Comparison of ENCODE assay signal across 8 cellular contexts in the genomic region with DNA sequence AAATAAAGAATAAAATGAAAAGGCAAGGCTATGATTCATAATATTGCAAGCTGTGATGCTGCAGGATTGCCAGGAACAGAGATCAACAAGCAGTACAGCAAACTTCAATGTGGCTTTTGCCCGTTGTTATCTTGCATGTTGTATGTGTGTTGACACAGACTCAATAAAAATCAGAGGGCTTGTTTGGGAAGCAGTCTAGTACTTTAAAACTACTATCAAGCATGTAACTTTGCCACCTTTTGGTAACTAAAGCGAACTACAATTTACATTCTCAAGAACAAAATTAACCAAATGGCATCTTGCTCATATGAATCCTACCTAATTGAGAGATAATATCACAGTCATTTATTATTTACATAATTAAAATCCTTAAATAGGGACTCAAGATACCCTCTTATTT.
DNase-seq lines count a peak whose midpoint lies in the region; ATAC-seq and TF ChIP-seq lines count a peak whose summit lies in the region.

No MANE protein-coding gene starts in this region.

- ATAC-seq in lung (ENCODE audit: insufficient read depth, low FRiP score) (peak; percentile 69), HG02588 (IDR thresholded peaks at IDR 0.05; ENCODE audit: unreplicated experiment) (no peak)

- H3K4me3 ChIP-seq in GM12864 (ENCODE audit: low read depth, low read length) (no peak overlapping the region), WERI-Rb-1 (ENCODE audit: low read depth, low read length) (no peak overlapping the region), lung (no peak overlapping the region)

- H3K4me1 ChIP-seq in lung (ENCODE audit: control insufficient read depth in 2 of 2, insufficient read depth in 2 of 2, low read length in 2 of 2), result no peaks in the 10 kb centered on the region

- H3K27ac ChIP-seq in WERI-Rb-1 (no peak overlapping the region), lung (ENCODE audit: low read depth in 1 of 2, low read length in 1 of 2) (no peak overlapping the region)

- TF ChIP-seq CTCF in GM12864 (IDR thresholded peaks at IDR 0.05; ENCODE audit: low read depth, low read length, missing control alignments) (peak; percentile 26), WERI-Rb-1 (IDR thresholded peaks at IDR 0.05; ENCODE audit: low read depth, low read length) (peak; percentile 40; the same call in 1 of the 2 replicates), lung (IDR thresholded peaks at IDR 0.05; ENCODE audit: control extremely low read depth, extremely low read depth) (no peak)

- H3K9me3 ChIP-seq in WERI-Rb-1 (ENCODE audit: severe bottlenecking) (no peaks in the 10 kb centered on the region), lung (ENCODE audit: control insufficient read depth in 2 of 2, insufficient read depth in 1 of 2, low read length in 1 of 2) (no peaks in the 10 kb centered on the region)

- H3K36me3 ChIP-seq in WERI-Rb-1, result no peaks in the 10 kb centered on the region
- H3K36me3 ChIP-seq in lung (ENCODE audit: control insufficient read depth in 2 of 2, insufficient read depth in 2 of 2, low read length in 2 of 2), result no peaks in the 10 kb centered on the region

- no peak for DNase-seq in GM12864 (ENCODE audit: low read depth)
- peak; percentile 23 for DNase-seq in HuH-7 (ENCODE audit: low spot score)
- DNase-seq in WERI-Rb-1, result no peak
- no peak for DNase-seq in lung (ENCODE audit: low spot score)
- DNase-seq in NCI-H187 (lab: John Stamatoyannopoulos, UW), result no peak
- DNase-seq in mucosa of gallbladder (ENCODE audit: low spot score), result no peak
- no peak for DNase-seq in islet precursor cell

- H3K27me3 ChIP-seq in WERI-Rb-1 (ENCODE audit: insufficient read depth, low read depth, severe bottlenecking) (no peaks in the 10 kb centered on the region), lung (ENCODE audit: control insufficient read depth, insufficient read depth) (no peaks in the 10 kb centered on the region)

- WGBS in lung, 2 donors, result 15 to 23% methylated on average over 2 of the region's 2 CpGs
